In the genomic region with DNA sequence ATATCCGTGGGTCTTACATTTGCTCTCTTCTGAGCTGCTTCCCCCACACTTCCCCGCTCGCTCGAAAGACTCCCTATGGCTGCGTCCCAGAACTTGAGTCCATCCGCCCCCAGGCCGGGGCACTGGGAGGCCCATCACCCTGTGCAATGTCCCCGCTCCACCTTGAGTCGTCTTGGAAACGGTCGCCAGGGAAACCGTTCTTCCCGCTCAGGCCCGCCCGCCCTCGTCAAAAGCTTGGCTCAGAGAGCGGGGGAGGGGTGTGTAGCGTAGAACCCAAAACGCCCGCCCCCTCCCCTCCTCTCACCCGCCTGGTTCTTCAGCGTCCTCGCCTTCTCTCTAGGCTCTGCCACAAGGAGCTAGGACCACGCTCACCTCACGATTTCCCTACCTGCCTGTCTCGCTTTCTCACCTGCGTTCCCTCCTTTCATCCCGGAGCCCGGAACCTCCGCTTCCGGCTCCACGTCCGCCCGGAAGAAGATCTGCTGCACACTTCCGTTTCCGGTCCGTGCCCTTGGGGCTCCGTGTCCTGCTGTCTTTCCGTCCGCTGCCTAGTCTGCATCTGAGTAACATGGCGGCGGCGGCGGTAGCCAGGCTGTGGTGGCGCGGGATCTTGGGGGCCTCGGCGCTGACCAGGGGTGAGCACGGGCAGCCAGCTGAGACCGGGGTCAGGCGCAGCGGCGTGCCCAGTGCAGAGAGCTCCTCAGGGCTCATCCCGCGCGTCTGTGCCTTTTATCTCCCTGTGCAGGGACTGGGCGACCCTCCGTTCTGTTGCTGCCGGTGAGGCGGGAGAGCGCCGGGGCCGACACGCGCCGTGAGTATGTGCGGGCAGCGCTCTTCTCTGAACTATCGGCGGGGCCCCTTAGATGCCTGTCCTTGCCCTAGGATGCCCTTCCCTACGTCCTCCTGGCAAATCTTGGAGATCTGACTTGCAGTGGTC, we compare ENCODE assay signal across 8 cellular contexts. TPM values are rescaled to one million over a fixed set of nuclear protein-coding genes. Genes with fewer than 3 reads are reported as not detected.
DNase-seq lines count a peak whose midpoint lies in the region; ATAC-seq and TF ChIP-seq lines count a peak whose summit lies in the region.

A gene (minus strand): TSS at position 447 of the 937 bp plus-strand sequence. CDS start 19 bp downstream, at position 428.
A gene (plus strand): TSS at position 551 of the 937 bp plus-strand sequence. CDS start 18 bp downstream, at position 569.

- H4K20me1 ChIP-seq in neural cell (ENCODE audit: insufficient read depth) = no peaks in the 10 kb centered on the region

- peak within 1 kb of the TSS; percentile 95 to 100 for H3K27ac Mint-ChIP-seq in stimulated activated naive CD8-positive, alpha-beta T cell treated with anti-CD3 and anti-CD28 coated beads, Interleukin-15, amount 100 ng/mL, for 72 hours

- H3K9me3 ChIP-seq in ES-I3 (ENCODE audit: control insufficient read depth, insufficient read depth, low read length) (no peaks in the 10 kb centered on the region), HAP-1 (no peaks in the 10 kb centered on the region), MG63 (no peaks in the 10 kb centered on the region), neural cell (ENCODE audit: low read length) (no peaks in the 10 kb centered on the region)

- H3K9ac ChIP-seq in ES-I3 (ENCODE audit: low read depth, low read length) = peak within 1 kb of the TSS; percentile 75
- peak within 1 kb of the TSS; percentile 86 for H3K9ac ChIP-seq in neural cell (ENCODE audit: low read length)

- peak; percentile 64 for TF ChIP-seq RAD21 in neural cell (conservative IDR thresholded peaks at IDR 0.05)

- H3K4me1 ChIP-seq in ES-I3 (ENCODE audit: insufficient read depth, low read length) = no peaks in the 10 kb centered on the region; the same call in 1 of the 2 replicates
- H3K4me1 ChIP-seq in HAP-1 = no peaks in the 10 kb centered on the region; the same call in 1 of the 2 replicates

- H3K36me3 ChIP-seq in ES-I3 (ENCODE audit: insufficient read depth, low read length) = peaks cover 12% of the 10 kb centered on the region
- H3K36me3 ChIP-seq in HAP-1 (replicated peaks) = peaks cover 60% of the 10 kb centered on the region
- H3K36me3 ChIP-seq in MG63 = peaks cover 68% of the 10 kb centered on the region
- peaks cover 4% of the 10 kb centered on the region for H3K36me3 ChIP-seq in neural cell (ENCODE audit: insufficient read depth, low read length)

- peak within 1 kb of the TSS; percentile 65 for H2AFZ ChIP-seq in neural cell (ENCODE audit: low read depth, low read length)

- peaks cover 44% of the 10 kb centered on the region for H3K79me2 ChIP-seq in neural cell (replicated peaks; ENCODE audit: insufficient read depth, low read length)

- TF ChIP-seq CTCF in neural cell (IDR thresholded peaks at IDR 0.05; ENCODE audit: poor library complexity, severe bottlenecking) = no peak

- no peaks in the 10 kb centered on the region for H3K9me3 Mint-ChIP-seq in stimulated activated naive CD8-positive, alpha-beta T cell treated with anti-CD3 and anti-CD28 coated beads, Interleukin-15, amount 100 ng/mL, for 72 hours

- DNase-seq in HAP-1 (ENCODE audit: low spot score in 2 of 2) (peak; percentile 84 to 94), MG63 (peak; percentile 85), SHP77 (lab: John Stamatoyannopoulos, UW) (peak; percentile 86 to 92), fibroblast of the conjunctiva (ENCODE audit: low read depth) (peak; percentile 81)
- peak; percentile 84 for DNase-seq in activated effector memory CD4-positive, alpha-beta T cell treated with Interleukin-2 at 50 U/mL for 16 hours
- DNase-seq in stimulated activated naive CD8-positive, alpha-beta T cell treated with anti-CD3 and anti-CD28 coated beads, Interleukin-15, amount 100 ng/mL, for 72 hours = peak; percentile 90

- H3K9me2 ChIP-seq in neural cell (ENCODE audit: insufficient read depth, low read length) = no peaks in the 10 kb centered on the region

- H3K4me1 Mint-ChIP-seq in stimulated activated naive CD8-positive, alpha-beta T cell treated with anti-CD3 and anti-CD28 coated beads, Interleukin-15, amount 100 ng/mL, for 72 hours = peaks cover 42% of the 10 kb centered on the region

- H3F3A ChIP-seq in neural cell (ENCODE audit: insufficient read depth, low read length, poor library complexity, severe bottlenecking) = no peaks in the 10 kb centered on the region

- H3K4me3 Mint-ChIP-seq in stimulated activated naive CD8-positive, alpha-beta T cell treated with anti-CD3 and anti-CD28 coated beads, Interleukin-15, amount 100 ng/mL, for 72 hours = peak within 1 kb of the TSS; percentile 93 to 100

- peak; percentile 98 for ATAC-seq in stimulated activated naive CD8-positive, alpha-beta T cell treated with anti-CD3 and anti-CD28 coated beads, Interleukin-15, amount 100 ng/mL, for 72 hours

- H3K4me2 ChIP-seq in neural cell (ENCODE audit: low read length) = peak within 1 kb of the TSS; percentile 98

- TF ChIP-seq EP300 in neural cell (conservative IDR thresholded peaks at IDR 0.05; ENCODE audit: poor library complexity, severe bottlenecking) = peak; percentile 84

- H3K27me3 ChIP-seq in HAP-1 (ENCODE audit: low read depth) (no peaks in the 10 kb centered on the region), MG63 (no peaks in the 10 kb centered on the region), neural cell (ENCODE audit: insufficient read depth, low read depth, low read length) (no peaks in the 10 kb centered on the region)

- no peaks in the 10 kb centered on the region for H3K27me3 Mint-ChIP-seq in stimulated activated naive CD8-positive, alpha-beta T cell treated with anti-CD3 and anti-CD28 coated beads, Interleukin-15, amount 100 ng/mL, for 72 hours

- in situ Hi-C loops in HAP-1 (cut with MboI; ENCODE audit: low sequenced_read_pairs) = no loop called here

- H3K4me3 ChIP-seq in HAP-1 (peak within 1 kb of the TSS; percentile 97), MG63 (peak within 1 kb of the TSS; percentile 71), neural cell (ENCODE audit: low read length) (peak within 1 kb of the TSS; percentile 92)

- H3K27ac ChIP-seq in neural cell (ENCODE audit: low read length) = peak within 1 kb of the TSS; percentile 96

TF ChIP-seq in neural cell, 6 proteins besides CTCF, POLR2A, EP300 and RAD21:
- TF ChIP-seq MXI1 (conservative IDR thresholded peaks at IDR 0.05; ENCODE audit: poor library complexity, severe bottlenecking) (peak; percentile 89), POLR2AphosphoS5 (IDR thresholded peaks at IDR 0.05) (peak; percentile 98), TAF1 (IDR thresholded peaks at IDR 0.05; ENCODE audit: low read depth) (peak; percentile 93), SMC3 (conservative IDR thresholded peaks at IDR 0.05; ENCODE audit: poor library complexity) (peak; percentile 71), EZH2 (IDR thresholded peaks at IDR 0.05; ENCODE audit: borderline replicate concordance, insufficient read depth, low read length, poor library complexity, severe bottlenecking) (no peak)
- TF ChIP-seq, protein P1, sequence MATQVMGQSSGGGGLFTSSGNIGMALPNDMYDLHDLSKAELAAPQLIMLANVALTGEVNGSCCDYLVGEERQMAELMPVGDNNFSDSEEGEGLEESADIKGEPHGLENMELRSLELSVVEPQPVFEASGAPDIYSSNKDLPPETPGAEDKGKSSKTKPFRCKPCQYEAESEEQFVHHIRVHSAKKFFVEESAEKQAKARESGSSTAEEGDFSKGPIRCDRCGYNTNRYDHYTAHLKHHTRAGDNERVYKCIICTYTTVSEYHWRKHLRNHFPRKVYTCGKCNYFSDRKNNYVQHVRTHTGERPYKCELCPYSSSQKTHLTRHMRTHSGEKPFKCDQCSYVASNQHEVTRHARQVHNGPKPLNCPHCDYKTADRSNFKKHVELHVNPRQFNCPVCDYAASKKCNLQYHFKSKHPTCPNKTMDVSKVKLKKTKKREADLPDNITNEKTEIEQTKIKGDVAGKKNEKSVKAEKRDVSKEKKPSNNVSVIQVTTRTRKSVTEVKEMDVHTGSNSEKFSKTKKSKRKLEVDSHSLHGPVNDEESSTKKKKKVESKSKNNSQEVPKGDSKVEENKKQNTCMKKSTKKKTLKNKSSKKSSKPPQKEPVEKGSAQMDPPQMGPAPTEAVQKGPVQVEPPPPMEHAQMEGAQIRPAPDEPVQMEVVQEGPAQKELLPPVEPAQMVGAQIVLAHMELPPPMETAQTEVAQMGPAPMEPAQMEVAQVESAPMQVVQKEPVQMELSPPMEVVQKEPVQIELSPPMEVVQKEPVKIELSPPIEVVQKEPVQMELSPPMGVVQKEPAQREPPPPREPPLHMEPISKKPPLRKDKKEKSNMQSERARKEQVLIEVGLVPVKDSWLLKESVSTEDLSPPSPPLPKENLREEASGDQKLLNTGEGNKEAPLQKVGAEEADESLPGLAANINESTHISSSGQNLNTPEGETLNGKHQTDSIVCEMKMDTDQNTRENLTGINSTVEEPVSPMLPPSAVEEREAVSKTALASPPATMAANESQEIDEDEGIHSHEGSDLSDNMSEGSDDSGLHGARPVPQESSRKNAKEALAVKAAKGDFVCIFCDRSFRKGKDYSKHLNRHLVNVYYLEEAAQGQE (IDR thresholded peaks at IDR 0.05; ENCODE audit: borderline replicate concordance) = peak; percentile 96

RNA-seq across cellular contexts. Expression of the first gene that starts in this region (rescaled TPM):
- total RNA-seq in MG63 (2014; rRNA removed; shearing (Covaris generic); ENCODE audit: low replicate concordance) = 30.9 and 37.1 TPM in 2 replicates
- 76.1 and 79.5 TPM in 2 replicates for polyA plus RNA-seq in neural cell
- 83.1 and 90.6 TPM in 2 replicates for polyA minus RNA-seq in neural cell

RNA-seq across cellular contexts. Expression of the second gene that starts in this region (rescaled TPM):
- 109 and 118 TPM in 2 replicates for total RNA-seq in MG63 (2014; rRNA removed; shearing (Covaris generic); ENCODE audit: low replicate concordance)
- 154 and 186 TPM in 2 replicates for polyA plus RNA-seq in neural cell
- 64.0 and 68.9 TPM in 2 replicates for polyA minus RNA-seq in neural cell

Comparison
In these comparisons a context has a peak if more than half of its experiments do, and no peak if none do; other contexts are left out.
1. Peak in every context shown above with its lines: DNase-seq, ATAC-seq, H3K4me3 ChIP-seq and H3K27ac ChIP-seq.